32 cellular contexts compared by ENCODE assay signal in the genomic region with DNA sequence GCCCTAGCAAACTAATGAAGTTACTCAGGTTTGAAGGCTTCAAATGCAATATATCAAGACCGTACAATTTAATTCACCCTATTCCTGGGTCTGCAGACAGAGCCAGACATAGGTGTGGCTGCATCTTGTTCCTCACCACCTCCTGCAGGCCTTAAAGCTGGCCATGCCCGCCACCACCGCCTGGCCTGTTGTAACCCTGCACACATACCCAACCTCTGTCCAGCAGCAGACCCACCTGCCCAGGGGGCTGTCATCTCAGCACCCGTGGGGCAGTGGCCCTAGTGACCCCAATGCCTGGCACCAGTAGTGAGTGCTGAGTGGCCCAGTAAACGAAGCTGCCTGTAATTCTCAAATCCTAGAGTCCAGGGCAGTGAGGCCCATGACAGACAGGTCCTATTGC. TPM values are rescaled to one million over a fixed set of nuclear protein-coding genes. Genes with fewer than 3 reads are reported as not detected.
"Had no signal": no experiment of that assay in that cellular context is flagged by ENCODE, and none has a peak within 500 bp of the region (broad histone marks: within the 10 kb centered on the region; RNA-seq: fewer than 3 reads in every experiment).

No MANE protein-coding gene starts in this region.

- H3K4me3 ChIP-seq: adrenal gland, body of pancreas, breast epithelium, MG63, SJCRH30 had no signal

- H3K4me3 Mint-ChIP-seq: activated CD4-positive, alpha-beta T cell treated with anti-CD3 and anti-CD28 coated beads, Interleukin-2, amount 10 ng/mL, durations not matched to agents 24 days and 14 days; activated CD8-positive, alpha-beta T cell treated with anti-CD3 and anti-CD28 coated beads for 36 hours; activated naive CD4-positive, alpha-beta T cell treated with anti-CD3 and anti-CD28 coated beads for 36 hours; activated T-cell treated with anti-CD3 and anti-CD28 coated beads, Interleukin-2, amount 50 U/mL, for 72 hours; activated T-helper 17 cell treated with anti-CD3 and anti-CD28 coated beads, Interleukin-2, amount 50 U/mL, for 72 hours; T-helper 1 cell treated with Interleukin-12 subunit alpha and Interleukin-12 subunit beta and Interleukin-4 antibody, amounts not matched to agents 30 μg/mL and 1 μg/mL, for 36 hours; T-helper 2 cell treated with Interferon-gamma antibody and Interleukin-4, amounts not matched to agents 5 μg/mL and 100 μg/mL, for 36 hours had no signal

- H3K27ac ChIP-seq: adrenal gland, body of pancreas, breast epithelium, SJCRH30 had no signal

- H3K9ac ChIP-seq: SK-N-SH had no signal

- H3K36me3 Mint-ChIP-seq: activated naive CD4-positive, alpha-beta T cell treated with anti-CD3 and anti-CD28 coated beads, Interleukin-2, amount 50 U/mL, for 72 hours had no signal

- H3K4me2 ChIP-seq: SK-N-SH had no signal

- H3K27me3 ChIP-seq: adrenal gland, body of pancreas, breast epithelium, MG63, SJCRH30 had no signal

- H3K4me1 ChIP-seq: body of pancreas, breast epithelium, SJCRH30 had no signal

- H3K9me3 ChIP-seq: adrenal gland, body of pancreas, breast epithelium, MG63, SJCRH30, SK-N-SH had no signal

- DNase-seq: activated CD4-positive, alpha-beta T cell treated with anti-CD3 and anti-CD28 coated beads, Interleukin-2, amount 10 ng/mL, durations not matched to agents 24 days and 14 days; activated CD4-positive, alpha-beta T cell treated with anti-CD3 and anti-CD28 coated beads, Interleukin-2, amount 50 U/mL, for 4 hours; activated CD8-positive, alpha-beta T cell treated with anti-CD3 and anti-CD28 coated beads for 36 hours; activated gamma-delta T cell treated with Interleukin-2 at 50 U/mL for 16 hours; activated naive CD4-positive, alpha-beta T cell treated with anti-CD3 and anti-CD28 coated beads for 36 hours; activated T-cell treated with anti-CD3 and anti-CD28 coated beads, Interleukin-2, amount 50 U/mL, for 1 hour; activated T-cell treated with anti-CD3 and anti-CD28 coated beads, Interleukin-2, amount 50 U/mL, for 72 hours; body of pancreas; caudate nucleus; Kasumi-1; KG1; MG63; NCI-H1092; NCI-H146; NCI-H187; NCI-H2029 treated with DMSO at 0.1 percent for 48 hours; NCI-H2107; NCI-H2171; NCI-H510A; NCI-H526; NCI-H748 treated with DMSO at 0.1 percent for 48 hours; NK-92 treated with Interleukin-12 subunit alpha and Interleukin-12 subunit beta, amount 100 ng/mL, for 24 hours; OCI-M1; SHP77; SJCRH30; SK-N-SH had no signal

- H3K27me3 Mint-ChIP-seq: activated CD4-positive, alpha-beta T cell treated with anti-CD3 and anti-CD28 coated beads, Interleukin-2, amount 10 ng/mL, durations not matched to agents 24 days and 14 days; activated CD8-positive, alpha-beta T cell treated with anti-CD3 and anti-CD28 coated beads for 36 hours; activated T-helper 17 cell treated with anti-CD3 and anti-CD28 coated beads, Interleukin-2, amount 50 U/mL, for 72 hours had no signal

- H3K27ac Mint-ChIP-seq: activated CD4-positive, alpha-beta T cell treated with anti-CD3 and anti-CD28 coated beads, Interleukin-2, amount 10 ng/mL, durations not matched to agents 24 days and 14 days; activated CD8-positive, alpha-beta T cell treated with anti-CD3 and anti-CD28 coated beads for 36 hours; activated naive CD4-positive, alpha-beta T cell treated with anti-CD3 and anti-CD28 coated beads for 36 hours; activated naive CD4-positive, alpha-beta T cell treated with anti-CD3 and anti-CD28 coated beads, Interleukin-2, amount 50 U/mL, for 72 hours; activated T-cell treated with anti-CD3 and anti-CD28 coated beads, Interleukin-2, amount 50 U/mL, for 72 hours; activated T-helper 17 cell treated with anti-CD3 and anti-CD28 coated beads, Interleukin-2, amount 50 U/mL, for 72 hours; T-helper 1 cell treated with Interleukin-12 subunit alpha and Interleukin-12 subunit beta and Interleukin-4 antibody, amounts not matched to agents 30 μg/mL and 1 μg/mL, for 36 hours; T-helper 2 cell treated with Interferon-gamma antibody and Interleukin-4, amounts not matched to agents 5 μg/mL and 100 μg/mL, for 36 hours had no signal

- H3K9me3 Mint-ChIP-seq: activated CD4-positive, alpha-beta T cell treated with anti-CD3 and anti-CD28 coated beads, Interleukin-2, amount 10 ng/mL, durations not matched to agents 24 days and 14 days; activated CD8-positive, alpha-beta T cell treated with anti-CD3 and anti-CD28 coated beads for 36 hours; activated naive CD4-positive, alpha-beta T cell treated with anti-CD3 and anti-CD28 coated beads for 36 hours; activated naive CD4-positive, alpha-beta T cell treated with anti-CD3 and anti-CD28 coated beads, Interleukin-2, amount 50 U/mL, for 72 hours; activated T-cell treated with anti-CD3 and anti-CD28 coated beads, Interleukin-2, amount 50 U/mL, for 72 hours; activated T-helper 17 cell treated with anti-CD3 and anti-CD28 coated beads, Interleukin-2, amount 50 U/mL, for 72 hours; T-helper 1 cell treated with Interleukin-12 subunit alpha and Interleukin-12 subunit beta and Interleukin-4 antibody, amounts not matched to agents 30 μg/mL and 1 μg/mL, for 36 hours; T-helper 2 cell treated with Interferon-gamma antibody and Interleukin-4, amounts not matched to agents 5 μg/mL and 100 μg/mL, for 36 hours had no signal

- H3K36me3 ChIP-seq: adrenal gland, breast epithelium, MG63, SJCRH30 had no signal

RNA-seq across cellular contexts. Expression of gene NSG1, which starts 56.1 kb away (rescaled TPM):
- total RNA-seq: SJCRH30 had no signal
